ENCODE assay signal across 21 cellular contexts in genomic region chr2:16156411-16156810, GRCh38.
"Had no signal": no experiment of that assay in that cellular context is flagged by ENCODE, and none has a peak within 500 bp of the region (broad histone marks: within the 10 kb centered on the region; RNA-seq: fewer than 3 reads in every experiment).

No MANE protein-coding gene starts in this region.

- DNase-seq: colonic mucosa; cortex of kidney; dermis blood vessel endothelial cell; dorsolateral prefrontal cortex; effector CD4-positive, alpha-beta T cell; effector CD8-positive, alpha-beta T cell; effector memory CD4-positive, alpha-beta T cell; effector memory CD8-positive, alpha-beta T cell; erythroblast; esophagus squamous epithelium; foreskin fibroblast; foreskin keratinocyte; foreskin melanocyte; gastrocnemius medialis; glutamatergic neuron; heart left ventricle; heart right ventricle had no signal

- H3K9me3 ChIP-seq: colonic mucosa, esophagus muscularis mucosa, esophagus squamous epithelium, gastrocnemius medialis, gastroesophageal sphincter, heart left ventricle, heart right ventricle had no signal

- H3K4me1 ChIP-seq: colonic mucosa, esophagus muscularis mucosa, esophagus squamous epithelium, foreskin keratinocyte, gastrocnemius medialis, gastroesophageal sphincter, heart left ventricle, heart right ventricle had no signal

- H3K36me3 ChIP-seq: colonic mucosa, esophagus muscularis mucosa, esophagus squamous epithelium, gastrocnemius medialis, gastroesophageal sphincter, heart left ventricle, heart right ventricle had no signal

- H3K27me3 ChIP-seq: colonic mucosa, esophagus muscularis mucosa, gastrocnemius medialis, gastroesophageal sphincter, heart left ventricle, hepatocyte had no signal

- H3K4me3 ChIP-seq: colonic mucosa, coronary artery, dorsolateral prefrontal cortex, esophagus muscularis mucosa, esophagus squamous epithelium, gastrocnemius medialis, gastroesophageal sphincter, heart left ventricle, heart right ventricle, hepatocyte had no signal
